In the genomic region with DNA sequence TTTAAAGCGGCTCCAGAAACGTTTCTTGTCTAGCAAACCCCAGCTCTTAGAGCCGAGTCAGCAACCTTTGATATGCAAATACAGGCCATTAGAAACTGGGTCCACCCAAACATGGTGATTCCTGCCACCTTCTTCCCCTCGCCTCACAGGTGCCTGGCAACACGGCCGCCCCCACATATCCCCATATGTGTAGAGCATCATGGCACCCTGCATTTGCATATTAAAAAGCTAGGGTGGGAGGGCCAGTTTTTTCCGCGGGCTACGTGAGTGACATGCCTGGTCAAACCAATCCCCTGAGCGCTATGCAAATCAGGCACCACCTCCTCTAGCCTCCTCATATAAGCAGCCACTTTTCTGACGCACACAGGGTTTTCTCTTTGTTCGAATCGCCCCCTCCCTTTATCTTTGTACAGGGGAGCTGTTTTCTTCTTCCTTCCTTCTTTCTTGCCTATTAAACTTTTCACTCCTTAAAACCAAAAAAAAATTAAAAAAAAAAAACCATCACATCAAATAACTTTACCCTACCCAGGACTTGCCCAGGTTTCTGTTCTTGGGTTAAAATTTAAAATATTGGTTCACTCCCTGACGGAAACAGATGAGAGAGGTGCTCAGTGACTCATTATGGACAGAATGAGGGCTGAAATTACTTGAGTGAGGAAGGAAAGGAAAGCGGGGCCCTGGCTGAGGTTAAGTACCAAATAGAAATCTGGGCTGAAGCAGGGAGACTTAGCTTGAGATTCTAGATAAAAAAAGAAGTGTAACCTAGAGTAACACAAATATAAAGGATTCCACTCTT, we compare ENCODE assay signal across 9 cellular contexts. TPM values are rescaled to one million over a fixed set of nuclear protein-coding genes. Genes with fewer than 3 reads are reported as not detected.
DNase-seq lines count a peak whose midpoint lies in the region; ATAC-seq, FAIRE-seq and TF ChIP-seq lines count a peak whose summit lies in the region.
"Had no signal": no experiment of that assay in that cellular context is flagged by ENCODE, and none has a peak within 500 bp of the region (broad histone marks: within the 10 kb centered on the region; RNA-seq: fewer than 3 reads in every experiment).

No MANE protein-coding gene starts in this region.

- no peak for TF ChIP-seq EP300 in esophagus muscularis mucosa (IDR thresholded peaks at IDR 0.05)

- 23% methylated on average over 15 of the region's 15 CpGs for WGBS in HUES64
- WGBS in esophagus muscularis mucosa, result 85% methylated on average over 15 of the region's 15 CpGs

- intact Hi-C loops in esophagus muscularis mucosa (cut with DNase I), result no loop called here

- H3K9me3 Mint-ChIP-seq in stimulated activated naive B cell treated with anti-CD40 and anti-IgM and Interleukin-4, amounts not matched to agents 10 μg/mL and 1 μg/mL and 100 μg/mL, for 72 hours, result peaks cover 20 to 22% of the 10 kb centered on the region in 2 donors

- peaks cover 29 to 63% of the 10 kb centered on the region in 2 donors for H3K4me1 Mint-ChIP-seq in stimulated activated naive B cell treated with anti-CD40 and anti-IgM and Interleukin-4, amounts not matched to agents 10 μg/mL and 1 μg/mL and 100 μg/mL, for 72 hours

- TF ChIP-seq CTCF in esophagus muscularis mucosa (IDR thresholded peaks at IDR 0.05), result no peak

- H3K27ac ChIP-seq in HUES64 (ENCODE audit: low read depth, low read length) (peak overlapping the region; percentile 85), esophagus muscularis mucosa (replicated peaks in 1 of 4) (no peak overlapping the region)
- H3K27ac ChIP-seq: hepatocyte had no signal

- DNase-seq in activated CD8-positive, alpha-beta memory T cell treated with anti-CD3 and anti-CD28 coated beads, Interleukin-2, amount 50 U/mL, for 48 hours, result peak; percentile 80
- peak; percentile 83 for DNase-seq in iPS DF 19.7 (ENCODE audit: low read depth, low spot score)
- DNase-seq in stimulated activated naive B cell treated with anti-CD40 and anti-IgM and Interleukin-4, amounts not matched to agents 10 μg/mL and 1 μg/mL and 100 μg/mL, for 72 hours, result peak; percentile 27
- no peak for DNase-seq in esophagus muscularis mucosa (ENCODE audit: extremely low spot score)
- DNase-seq in GM12892 (ENCODE audit: insufficient read length), result no peak

- peaks cover 15% of the 10 kb centered on the region for H3K9me3 ChIP-seq in HUES64 (ENCODE audit: insufficient read depth, low read depth, low read length)
- no peaks in the 10 kb centered on the region for H3K9me3 ChIP-seq in esophagus muscularis mucosa

- FAIRE-seq in GM12892 (lab: Jason Lieb, UNC), result no peak

- H3K4me3 ChIP-seq in HUES64 (ENCODE audit: low read length) (peak overlapping the region; percentile 35), esophagus muscularis mucosa (no peak overlapping the region)
- H3K4me3 ChIP-seq: hepatocyte had no signal

- H3K36me3 ChIP-seq in HUES64 (ENCODE audit: insufficient read depth, low read length) (peaks cover 6% of the 10 kb centered on the region; the same call in 1 of the 2 replicates), esophagus muscularis mucosa (no peaks in the 10 kb centered on the region)

- no peaks in the 10 kb centered on the region for H3K27me3 ChIP-seq in HUES64 (ENCODE audit: insufficient read depth, low read length)
- no peaks in the 10 kb centered on the region for H3K27me3 ChIP-seq in esophagus muscularis mucosa
- H3K27me3 ChIP-seq: hepatocyte had no signal

- H3K36me3 Mint-ChIP-seq in stimulated activated naive B cell treated with anti-CD40 and anti-IgM and Interleukin-4, amounts not matched to agents 10 μg/mL and 1 μg/mL and 100 μg/mL, for 72 hours, result peaks cover 55 to 77% of the 10 kb centered on the region in 2 donors

- peak overlapping the region; percentile 82 for H3K27ac Mint-ChIP-seq in stimulated activated naive B cell treated with anti-CD40 and anti-IgM and Interleukin-4, amounts not matched to agents 10 μg/mL and 1 μg/mL and 100 μg/mL, for 72 hours

- no peaks in the 10 kb centered on the region for H3K27me3 Mint-ChIP-seq in stimulated activated naive B cell treated with anti-CD40 and anti-IgM and Interleukin-4, amounts not matched to agents 10 μg/mL and 1 μg/mL and 100 μg/mL, for 72 hours

- peak overlapping the region; percentile 49 for H3K9ac ChIP-seq in HUES64 (ENCODE audit: low read depth, low read length)

- H3K4me1 ChIP-seq in HUES64 (ENCODE audit: insufficient read depth, low read length) (peaks cover 14% of the 10 kb centered on the region), esophagus muscularis mucosa (peaks cover 9 to 36% (median 23%) of the 10 kb centered on the region in 4 donors)

- TF ChIP-seq POLR2A in esophagus muscularis mucosa (IDR thresholded peaks at IDR 0.05; ENCODE audit: low read depth), result no peak
- no peak for TF ChIP-seq POLR2A in GM12892 (IDR thresholded peaks at IDR 0.05; ENCODE audit: low read depth, low read length)

- H3K4me3 Mint-ChIP-seq in stimulated activated naive B cell treated with anti-CD40 and anti-IgM and Interleukin-4, amounts not matched to agents 10 μg/mL and 1 μg/mL and 100 μg/mL, for 72 hours, result peak overlapping the region; percentile 39 to 40

- ATAC-seq in stimulated activated naive B cell treated with anti-CD40 and anti-IgM and Interleukin-4, amounts not matched to agents 10 μg/mL and 1 μg/mL and 100 μg/mL, for 72 hours (replicated peaks), result peak; percentile 59 to 77
- no peak for ATAC-seq in HG02610 (IDR thresholded peaks at IDR 0.05; ENCODE audit: unreplicated experiment)
- ATAC-seq in GM18517 (IDR thresholded peaks at IDR 0.05; ENCODE audit: unreplicated experiment), result no peak

RNA-seq across cellular contexts. Expression of a gene that starts 59.8 kb away (rescaled TPM):
- polyA plus RNA-seq in HUES64 (2013, experiment 1 of 2), result 107 TPM
- 124 TPM for polyA plus RNA-seq in HUES64 (2013, experiment 2 of 2)
- 10 to 100 TPM; 26.1 to 49.0 (median 30.9) TPM for total RNA-seq in esophagus muscularis mucosa
- polyA plus RNA-seq in GM12892 (2012; ENCODE audit: missing spikeins), result 124 TPM

Comparison
In these comparisons a context has a peak if more than half of its experiments do, and no peak if none do; other contexts are left out.
1. DNase-seq: peak in activated CD8-positive, alpha-beta memory T cell treated with anti-CD3 and anti-CD28 coated beads, Interleukin-2, amount 50 U/mL, for 48 hours (single experiment), iPS DF 19.7 (single experiment) and stimulated activated naive B cell treated with anti-CD40 and anti-IgM and Interleukin-4, amounts not matched to agents 10 μg/mL and 1 μg/mL and 100 μg/mL, for 72 hours (single experiment); none in esophagus muscularis mucosa (single experiment) and GM12892 (single experiment).
2. ATAC-seq: peak in stimulated activated naive B cell treated with anti-CD40 and anti-IgM and Interleukin-4, amounts not matched to agents 10 μg/mL and 1 μg/mL and 100 μg/mL, for 72 hours (2 of 2); none in HG02610 (single experiment) and GM18517 (single experiment).